ENCODE assay signal across 23 cellular contexts in the genomic region with DNA sequence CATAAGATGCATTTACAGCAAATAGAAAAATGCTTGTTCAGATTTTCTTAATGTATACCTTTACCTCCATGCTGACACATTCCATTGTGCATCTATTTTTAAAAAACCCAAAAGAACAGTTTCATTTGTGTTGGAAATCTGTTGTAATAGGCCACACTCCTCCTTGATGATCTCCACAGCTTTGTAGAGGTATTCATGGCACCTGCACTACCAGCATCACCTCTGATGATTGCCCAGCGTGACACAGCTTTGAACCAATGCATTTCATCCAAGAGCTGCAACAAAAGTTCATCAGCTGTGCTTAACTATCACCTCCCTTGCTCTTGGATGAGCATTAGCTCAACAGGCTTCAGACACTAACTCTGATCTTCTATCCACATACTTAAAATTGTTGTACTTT. TPM values are rescaled to one million over a fixed set of nuclear protein-coding genes. Genes with fewer than 3 reads are reported as not detected.
"Had no signal": no experiment of that assay in that cellular context is flagged by ENCODE, and none has a peak within 500 bp of the region (broad histone marks: within the 10 kb centered on the region; RNA-seq: fewer than 3 reads in every experiment).

No MANE protein-coding gene starts in this region.

- H3K27ac ChIP-seq: RWPE1 had no signal

- ATAC-seq: HepG2, T-cell had no signal

- DNase-seq: Kasumi-1, KG1, NCI-H1092, NCI-H1105 treated with DMSO at 0.1 percent for 48 hours, NCI-H1417 treated with DMSO at 0.1 percent for 48 hours, NCI-H146, NCI-H1694 treated with DMSO at 0.1 percent for 48 hours, NCI-H2029, NCI-H2081 treated with DMSO at 0.1 percent for 48 hours, NCI-H2171, NCI-H226, NCI-H446, NCI-H510A, NCI-H524 treated with DMSO at 0.1 percent for 48 hours, NCI-H69, NCI-H774, SHP77, SK-N-SH, SW 1271, T-cell had no signal

- H3K4me2 ChIP-seq: SK-N-SH had no signal

- H3K9me2 ChIP-seq: SK-N-SH had no signal

- H3K9ac ChIP-seq: SK-N-SH had no signal

RNA-seq across cellular contexts. Expression of a gene that starts 8.2 kb away (rescaled TPM):
- polyA plus RNA-seq: HepG2, SK-N-SH had no signal

RNA-seq across cellular contexts. Expression of a gene that starts 40.6 kb away (rescaled TPM):
- polyA plus RNA-seq: HepG2, IMR-90, SK-N-SH had no signal
